14 cellular contexts compared by ENCODE assay signal in the genomic region with DNA sequence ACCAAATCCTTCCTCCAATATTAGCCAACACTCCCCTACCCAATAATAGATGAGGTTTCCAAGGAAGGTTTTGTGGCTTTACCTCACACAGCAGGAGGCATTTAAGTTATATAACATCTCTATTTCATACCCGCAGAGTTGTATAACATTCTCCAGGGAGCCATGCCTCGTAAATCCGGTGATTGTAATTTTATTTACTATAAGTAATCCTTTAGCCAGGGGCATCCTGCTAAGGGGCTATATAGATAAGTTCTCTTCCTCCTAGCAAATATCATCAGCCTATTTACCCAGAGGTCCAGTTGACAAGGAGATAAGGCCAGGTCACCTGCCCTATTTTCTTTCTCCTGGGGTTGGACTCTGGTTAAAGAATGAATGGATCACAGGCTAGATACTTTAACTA.
A peak's percentile ranks its signal among the peaks of the same experiment; 100 is the strongest.
DNase-seq lines count a peak whose midpoint lies in the region; ATAC-seq and TF ChIP-seq lines count a peak whose summit lies in the region.
"Had no signal": no experiment of that assay in that cellular context is flagged by ENCODE, and none has a peak within 500 bp of the region (broad histone marks: within the 10 kb centered on the region; RNA-seq: fewer than 3 reads in every experiment).

No MANE protein-coding gene starts in this region.

- H3K4me3 ChIP-seq in Caco-2 (ENCODE audit: low read depth, low read length), result no peak overlapping the region
- H3K4me3 ChIP-seq: GM23248 had no signal

- CTCF ChIA-PET in Caco-2 (lab: Charles Lee), result no interaction called here
- CTCF ChIA-PET in HEK293T (lab: Yijun Ruan, JAX), result interaction anchor here (0.7 kb wide), 1 partner anchor 593 kb away, joined by 3 read pairs; no protein-coding TSS in a partner anchor

- peak; percentile 66 for ATAC-seq in left colon
- ATAC-seq in left cardiac atrium, result no peak
- ATAC-seq: CD8-positive, alpha-beta T cell had no signal

- intact Hi-C loops in Caco-2 (cut with micrococcal nuclease; ENCODE audit: unreplicated experiment) (no loop called here), left colon (cut with DNase I, micrococcal nuclease) (no loop called here), left cardiac atrium (cut with DNase I) (no loop called here)

- POLR2A ChIA-PET in Caco-2 (lab: Charles Lee), result no interaction called here
- POLR2A ChIA-PET in HEK293T (lab: Yijun Ruan, JAX), result no interaction called here

- H3K4me1 Mint-ChIP-seq in Caco-2 (ENCODE audit: low read depth, unreplicated experiment), result no peaks in the 10 kb centered on the region
- H3K4me1 Mint-ChIP-seq: CD14-positive monocyte had no signal

- H3K36me3 ChIP-seq in Caco-2 (ENCODE audit: control insufficient read depth, insufficient read depth, low read length), result no peaks in the 10 kb centered on the region

- H3K36me3 Mint-ChIP-seq in Caco-2 (ENCODE audit: insufficient read depth, unreplicated experiment), result no peaks in the 10 kb centered on the region
- H3K36me3 Mint-ChIP-seq: CD14-positive monocyte; CD8-positive, alpha-beta T cell had no signal

- H3K9me3 ChIP-seq in Caco-2, result no peaks in the 10 kb centered on the region

- TF ChIP-seq CTCF in Caco-2 (IDR thresholded peaks at IDR 0.05; ENCODE audit: insufficient read depth in 1 of 2, low read depth in 1 of 2, low read length in 1 of 2, severe bottlenecking in 1 of 2, unreplicated experiment in 1 of 2), result no peak

- DNase-seq in Caco-2 (peak; percentile 50 to 51), HEK293T (ENCODE audit: extremely low spot score) (peak; percentile 36), NCI-H69 (lab: John Stamatoyannopoulos, UW) (peak; percentile 54), left colon (no peak), DMS114 treated with DMSO at 0.1 percent for 48 hours (lab: John Stamatoyannopoulos, UW; ENCODE audit: unreplicated experiment) (no peak), left cardiac atrium (no peak)
- no peak for DNase-seq in activated CD4-positive, alpha-beta T cell treated with anti-CD3 and anti-CD28 coated beads for 1 hour
- DNase-seq: CD8-positive, alpha-beta T cell; COR-L47; DMS53; GF-D8; GM23248; H7 had no signal

- BruUV-seq in Caco-2 (replicated peaks; lab: Mats Ljungman, UMichigan), result no TSS peak

- H3K27ac Mint-ChIP-seq in Caco-2 (ENCODE audit: unreplicated experiment), result no peak overlapping the region
- H3K27ac Mint-ChIP-seq: CD14-positive monocyte; CD8-positive, alpha-beta T cell had no signal

- H3K4me3 Mint-ChIP-seq in Caco-2 (ENCODE audit: unreplicated experiment), result no peak overlapping the region
- H3K4me3 Mint-ChIP-seq: CD14-positive monocyte; CD8-positive, alpha-beta T cell had no signal

- peaks cover 3% of the 10 kb centered on the region for H3K27me3 Mint-ChIP-seq in Caco-2 (ENCODE audit: insufficient read depth, unreplicated experiment)

- no peaks in the 10 kb centered on the region for H3K27me3 ChIP-seq in Caco-2 (replicated peaks; ENCODE audit: control insufficient read depth, insufficient read depth, low read length)

- no peaks in the 10 kb centered on the region for H3K9me3 Mint-ChIP-seq in Caco-2 (ENCODE audit: unreplicated experiment)

- peaks cover 26% of the 10 kb centered on the region for H3K4me1 ChIP-seq in Caco-2

TF ChIP-seq in HEK293T, 16 proteins besides CTCF, POLR2A, EP300 and RAD21:
- TF ChIP-seq CTBP1 (IDR thresholded peaks at IDR 0.05; ENCODE audit: borderline replicate concordance) (peak; percentile 49; the same call in 1 of the 2 replicates), TARDBP (IDR thresholded peaks at IDR 0.05) (no peak), LEF1 (IDR thresholded peaks at IDR 0.05; ENCODE audit: borderline replicate concordance) (no peak), FOXM1 (IDR thresholded peaks at IDR 0.05; ENCODE audit: borderline replicate concordance) (no peak), FOXA1 (IDR thresholded peaks at IDR 0.05) (no peak), ELF4 (IDR thresholded peaks at IDR 0.05) (no peak), HDGF (IDR thresholded peaks at IDR 0.05; ENCODE audit: borderline replicate concordance) (no peak), BHLHE40 (IDR thresholded peaks at IDR 0.05; ENCODE audit: borderline replicate concordance) (no peak), SP1 (IDR thresholded peaks at IDR 0.05) (no peak), L3MBTL2 (conservative IDR thresholded peaks at IDR 0.05) (no peak), ARNT (IDR thresholded peaks at IDR 0.05) (no peak), NFRKB (IDR thresholded peaks at IDR 0.05) (no peak), ZNF384 (IDR thresholded peaks at IDR 0.05) (no peak)
- TF ChIP-seq, protein P1, sequence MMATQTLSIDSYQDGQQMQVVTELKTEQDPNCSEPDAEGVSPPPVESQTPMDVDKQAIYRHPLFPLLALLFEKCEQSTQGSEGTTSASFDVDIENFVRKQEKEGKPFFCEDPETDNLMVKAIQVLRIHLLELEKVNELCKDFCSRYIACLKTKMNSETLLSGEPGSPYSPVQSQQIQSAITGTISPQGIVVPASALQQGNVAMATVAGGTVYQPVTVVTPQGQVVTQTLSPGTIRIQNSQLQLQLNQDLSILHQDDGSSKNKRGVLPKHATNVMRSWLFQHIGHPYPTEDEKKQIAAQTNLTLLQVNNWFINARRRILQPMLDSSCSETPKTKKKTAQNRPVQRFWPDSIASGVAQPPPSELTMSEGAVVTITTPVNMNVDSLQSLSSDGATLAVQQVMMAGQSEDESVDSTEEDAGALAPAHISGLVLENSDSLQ (IDR thresholded peaks at IDR 0.05), result peak; percentile 67

Comparison
In these comparisons a context has a peak if more than half of its experiments do, and no peak if none do; other contexts are left out.
1. DNase-seq: peak in Caco-2 (2 of 2), HEK293T (single experiment) and NCI-H69 (single experiment); none in left colon (0 of 2), DMS114 treated with DMSO at 0.1 percent for 48 hours (single experiment), activated CD4-positive, alpha-beta T cell treated with anti-CD3 and anti-CD28 coated beads for 1 hour (single experiment) and left cardiac atrium (single experiment).